Comparison of ENCODE assay signal across 11 cellular contexts in the genomic region with DNA sequence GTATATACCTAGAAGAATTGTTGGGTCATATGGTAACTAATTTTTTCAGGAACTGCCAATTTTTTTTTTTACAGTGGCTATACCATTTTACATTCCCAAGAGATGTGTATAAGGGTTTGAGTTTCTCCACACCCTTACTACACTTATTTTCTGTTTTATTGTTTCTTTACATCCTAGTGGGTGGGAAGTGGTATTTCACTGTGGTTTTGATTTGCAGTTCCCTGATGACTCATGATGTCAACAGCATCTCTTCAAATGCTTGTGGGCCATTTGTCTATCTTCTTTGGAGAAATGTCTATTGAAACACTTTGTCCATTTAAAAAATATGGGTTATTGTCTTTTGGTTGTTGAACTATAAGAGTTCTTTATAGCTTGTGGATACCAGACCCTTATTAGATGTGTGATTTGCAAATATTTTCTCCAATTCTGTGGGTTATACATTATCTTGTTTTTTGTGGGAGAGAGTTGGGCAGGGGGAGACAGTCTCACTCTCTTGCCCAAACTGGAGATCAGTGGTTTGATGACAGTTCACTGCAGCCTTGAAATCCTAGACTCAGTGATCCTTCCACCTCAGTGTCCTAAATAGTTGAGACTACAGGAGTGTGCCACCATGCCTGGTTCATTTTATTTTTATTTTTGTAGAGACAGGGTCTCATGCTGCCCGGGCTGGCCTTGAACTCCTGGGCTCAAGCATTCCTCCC. TPM values are rescaled to one million over a fixed set of nuclear protein-coding genes. Genes with fewer than 3 reads are reported as not detected.
DNase-seq lines count a peak whose midpoint lies in the region; ATAC-seq, FAIRE-seq and TF ChIP-seq lines count a peak whose summit lies in the region.
"Had no signal": no experiment of that assay in that cellular context is flagged by ENCODE, and none has a peak within 500 bp of the region (broad histone marks: within the 10 kb centered on the region; RNA-seq: fewer than 3 reads in every experiment).

No MANE protein-coding gene starts in this region.

- peaks cover 15% of the 10 kb centered on the region for H3K4me1 Mint-ChIP-seq in astrocyte (ENCODE audit: low read depth, unreplicated experiment)
- peaks cover 3 to 26% (median 13%) of the 10 kb centered on the region in 4 donors for H3K4me1 Mint-ChIP-seq in naive thymus-derived CD8-positive, alpha-beta T cell

- no peak overlapping the region for H3K4me2 ChIP-seq in astrocyte (ENCODE audit: low read length)

- H3K36me3 ChIP-seq in astrocyte (ENCODE audit: insufficient read depth, low read length) (peaks cover 18% of the 10 kb centered on the region), right lobe of liver (peaks cover 0 to 32% (median 8%) of the 10 kb centered on the region in 4 donors)

- H3K4me3 ChIP-seq in astrocyte (ENCODE audit: insufficient read depth, low read depth, low read length) = no peak overlapping the region
- H3K4me3 ChIP-seq in right lobe of liver = no peak overlapping the region
- H3K4me3 ChIP-seq: mucosa of descending colon had no signal

- H3K27ac ChIP-seq in astrocyte (ENCODE audit: low read depth, low read length) (no peak overlapping the region), right lobe of liver (no peak overlapping the region)

- H3K79me2 ChIP-seq in astrocyte (ENCODE audit: insufficient read depth, low read length) = no peaks in the 10 kb centered on the region

- H3K4me1 ChIP-seq in astrocyte (ENCODE audit: insufficient read depth, low read length) = no peaks in the 10 kb centered on the region
- no peaks in the 10 kb centered on the region for H3K4me1 ChIP-seq in right lobe of liver

- intact Hi-C loops in right lobe of liver (cut with DNase I) = no loop called here

- H4K20me1 ChIP-seq in astrocyte (ENCODE audit: insufficient read depth, low read length) = no peaks in the 10 kb centered on the region

- H3K36me3 Mint-ChIP-seq in astrocyte (ENCODE audit: low read depth, unreplicated experiment) = peaks cover 10% of the 10 kb centered on the region
- H3K36me3 Mint-ChIP-seq in naive thymus-derived CD8-positive, alpha-beta T cell = peaks cover 0 to 73% (median 15%) of the 10 kb centered on the region in 3 donors

- H3K27me3 ChIP-seq in astrocyte (ENCODE audit: insufficient read depth, low read length) = no peaks in the 10 kb centered on the region
- H3K27me3 ChIP-seq in right lobe of liver = no peaks in the 10 kb centered on the region

- no peak for TF ChIP-seq POLR2A in right lobe of liver (IDR thresholded peaks at IDR 0.05)

- no peak overlapping the region for H3K9ac ChIP-seq in astrocyte (ENCODE audit: low read length)

- H3K4me3 Mint-ChIP-seq in astrocyte (ENCODE audit: unreplicated experiment) = no peak overlapping the region
- H3K4me3 Mint-ChIP-seq in naive thymus-derived CD8-positive, alpha-beta T cell = no peak overlapping the region

- DNase-seq in ELR (ENCODE audit: low read depth) = peak; percentile 79
- peak; percentile 88 for DNase-seq in MV-4-11 (lab: John Stamatoyannopoulos, UW)
- DNase-seq in astrocyte (ENCODE audit: low read depth) = peak; percentile 52
- peak in 1 of 10 donors; percentile 10 for DNase-seq in naive thymus-derived CD8-positive, alpha-beta T cell
- no peak for DNase-seq in GM03348 (ENCODE audit: low spot score)
- no peak for DNase-seq in hepatic stellate cell (ENCODE audit: low spot score)
- DNase-seq in islet precursor cell = no peak
- no peak for DNase-seq in right lobe of liver
- DNase-seq: mucosa of descending colon, NCI-H446 had no signal

- H3K27ac Mint-ChIP-seq in astrocyte (ENCODE audit: unreplicated experiment) = no peak overlapping the region
- H3K27ac Mint-ChIP-seq in naive thymus-derived CD8-positive, alpha-beta T cell = peak overlapping the region in 6 of 10 donors; percentile 35 to 88 (median 70)

- POLR2A ChIA-PET in naive thymus-derived CD8-positive, alpha-beta T cell (lab: Charles Lee) = no interaction called here

- no peaks in the 10 kb centered on the region for H3K9me3 Mint-ChIP-seq in astrocyte (ENCODE audit: unreplicated experiment)
- H3K9me3 Mint-ChIP-seq in naive thymus-derived CD8-positive, alpha-beta T cell = no peaks in the 10 kb centered on the region

- H3K9me3 ChIP-seq in astrocyte (ENCODE audit: insufficient read depth, low read depth, low read length) (no peaks in the 10 kb centered on the region), right lobe of liver (no peaks in the 10 kb centered on the region)
- H3K9me3 ChIP-seq: mucosa of descending colon had no signal

- H3K27me3 Mint-ChIP-seq in astrocyte (ENCODE audit: low read depth, unreplicated experiment) = no peaks in the 10 kb centered on the region
- H3K27me3 Mint-ChIP-seq in naive thymus-derived CD8-positive, alpha-beta T cell = no peaks in the 10 kb centered on the region

- peak; percentile 46 to 49 for ATAC-seq in naive thymus-derived CD8-positive, alpha-beta T cell
- no peak for ATAC-seq in right lobe of liver
- ATAC-seq: HCT116, mucosa of descending colon had no signal

- TF ChIP-seq CTCF in astrocyte (IDR thresholded peaks at IDR 0.05; ENCODE audit: insufficient read depth, low read depth, low read length) (no peak), right lobe of liver (IDR thresholded peaks at IDR 0.05) (no peak)

- peak; percentile 80 for FAIRE-seq in astrocyte (lab: Jason Lieb, UNC)

- WGBS in right lobe of liver (ENCODE audit: insufficient coverage, low coverage, low lambda C conversion rate, missing lambda C conversion rate) = 100% methylated on average over 1 of the region's 1 CpG

- H2AFZ ChIP-seq in astrocyte (ENCODE audit: low read depth, low read length) = no peak overlapping the region

RNA-seq across cellular contexts. Expression of a gene that starts 30.3 kb away (rescaled TPM):
- total RNA-seq in astrocyte (31.8 and 43.2 TPM in 2 replicates), right lobe of liver (10 to 100 TPM; 15.5 to 22.9 (median 18.1) TPM)
- 10 to 100 TPM; 35.2 to 36.6 TPM for total RNA-seq in naive thymus-derived CD8-positive, alpha-beta T cell
- 10 to 100 TPM; 12.7 to 21.0 (median 17.7) TPM for polyA plus RNA-seq in naive thymus-derived CD8-positive, alpha-beta T cell

RNA-seq across cellular contexts. Expression of a gene that starts 57.6 kb away (rescaled TPM):
- total RNA-seq in astrocyte (59.6 and 69.8 TPM in 2 replicates), right lobe of liver (10 to 100 TPM; 11.2 to 22.8 (median 17.0) TPM)
- total RNA-seq in naive thymus-derived CD8-positive, alpha-beta T cell = 10 to 100 TPM; 63.8 to 65.9 TPM
- polyA plus RNA-seq in naive thymus-derived CD8-positive, alpha-beta T cell = 10 to 100 TPM; 12.7 to 26.7 (median 15.8) TPM

Comparison
In these comparisons a context has a peak if more than half of its experiments do, and no peak if none do; other contexts are left out.
1. DNase-seq: peak in ELR (single experiment), MV-4-11 (single experiment) and astrocyte (single experiment); none in GM03348 (single experiment), hepatic stellate cell (single experiment), islet precursor cell (single experiment) and right lobe of liver (0 of 3).
2. ATAC-seq: peak in naive thymus-derived CD8-positive, alpha-beta T cell (2 of 2); none in right lobe of liver (0 of 4).